ENCODE assay signal across 27 cellular contexts in the genomic region with DNA sequence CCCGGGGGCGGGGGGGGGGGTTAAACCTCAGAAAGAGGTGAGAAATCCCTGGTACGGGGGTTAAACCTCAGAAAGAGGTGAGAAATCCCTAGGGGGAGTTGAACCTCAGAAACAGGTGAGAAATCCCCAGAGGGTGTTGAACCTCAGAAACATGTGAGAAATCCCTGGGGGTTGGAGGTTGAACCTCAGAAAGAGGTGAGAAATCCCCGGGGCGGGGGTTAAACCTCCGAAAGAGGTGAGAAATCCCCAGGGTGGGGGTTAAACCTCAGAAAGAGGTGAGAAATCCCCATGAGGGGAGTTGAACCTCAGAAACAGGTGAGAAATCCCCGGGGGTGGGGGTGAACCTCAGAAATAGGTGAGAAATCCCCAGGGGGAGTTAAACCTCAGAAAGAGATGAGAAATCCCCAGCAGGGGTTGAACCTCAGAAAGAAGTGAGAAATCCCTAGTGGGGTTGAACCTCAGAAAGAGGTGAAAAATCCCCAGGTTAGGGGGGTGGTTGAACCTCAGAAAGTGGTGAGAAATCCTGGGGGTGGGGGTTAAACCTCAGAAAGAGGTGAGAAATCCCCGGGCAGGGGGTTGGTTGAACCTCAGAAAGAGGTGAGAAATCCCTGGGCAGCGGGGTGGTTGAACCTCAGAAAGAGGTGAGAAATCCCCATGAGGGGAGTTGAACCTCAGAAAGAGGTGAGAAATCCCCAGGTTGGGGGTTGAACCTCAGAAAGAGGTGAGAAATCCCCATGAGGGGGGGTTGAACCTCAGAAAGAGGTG.
DNase-seq lines count a peak whose midpoint lies in the region; ATAC-seq and TF ChIP-seq lines count a peak whose summit lies in the region.
"Had no signal": no experiment of that assay in that cellular context is flagged by ENCODE, and none has a peak within 500 bp of the region (broad histone marks: within the 10 kb centered on the region; RNA-seq: fewer than 3 reads in every experiment).

No MANE protein-coding gene starts in this region.

- peaks cover 22% of the 10 kb centered on the region for H3K4me1 ChIP-seq in mammary epithelial cell (ENCODE audit: insufficient read depth, low read length)
- peaks cover 4% of the 10 kb centered on the region for H3K4me1 ChIP-seq in MM.1S (ENCODE audit: low read length)
- H3K4me1 ChIP-seq in left lung, result no peaks in the 10 kb centered on the region
- H3K4me1 ChIP-seq: Caco-2 had no signal

- no peaks in the 10 kb centered on the region for H3K79me2 ChIP-seq in mammary epithelial cell (ENCODE audit: insufficient read depth, low read length)
- H3K79me2 ChIP-seq in MM.1S (ENCODE audit: low read length), result no peaks in the 10 kb centered on the region

- H3K4me3 ChIP-seq in mammary epithelial cell (replicated peaks in 1 of 3; ENCODE audit: insufficient read depth in 1 of 3, low read depth in 2 of 3, low read length in 3 of 3) (no peak overlapping the region), MM.1S (ENCODE audit: low read length) (no peak overlapping the region), left lung (no peak overlapping the region)
- H3K4me3 ChIP-seq: mucosa of descending colon had no signal

- peaks cover 19% of the 10 kb centered on the region for H3F3A ChIP-seq in MM.1S (ENCODE audit: insufficient read depth, low read length)

- H3K27ac ChIP-seq in mammary epithelial cell (ENCODE audit: insufficient read depth, low read depth, low read length) (no peak overlapping the region), MM.1S (ENCODE audit: low read length) (peak overlapping the region; percentile 41; the same call in 1 of the 2 replicates), left lung (no peak overlapping the region)
- H3K27ac ChIP-seq: C4-2B had no signal

- H3K9me3 ChIP-seq in mammary epithelial cell (replicated peaks; ENCODE audit: insufficient read depth, low read length) (no peaks in the 10 kb centered on the region), MM.1S (replicated peaks; ENCODE audit: insufficient read depth, low read length) (no peaks in the 10 kb centered on the region), left lung (no peaks in the 10 kb centered on the region)
- H3K9me3 ChIP-seq: Caco-2, mucosa of descending colon had no signal

- 100% methylated on average over 3 of the region's 9 CpGs for WGBS in mammary epithelial cell (ENCODE audit: low coverage, missing lambda C conversion rate)

- H3K36me3 ChIP-seq in mammary epithelial cell (ENCODE audit: insufficient read depth, low read length) (no peaks in the 10 kb centered on the region), MM.1S (replicated peaks; ENCODE audit: insufficient read depth, low read length) (no peaks in the 10 kb centered on the region), left lung (no peaks in the 10 kb centered on the region)

- no peak overlapping the region for H3K9ac ChIP-seq in mammary epithelial cell (ENCODE audit: insufficient read depth, low read length)
- no peak overlapping the region for H3K9ac ChIP-seq in MM.1S (ENCODE audit: low read length)
- H3K9ac ChIP-seq: KMS-11 had no signal

- H3K4me2 ChIP-seq in mammary epithelial cell (ENCODE audit: insufficient read depth, low read depth, low read length), result no peak overlapping the region
- no peak overlapping the region; the same call in 1 of the 2 replicates for H3K4me2 ChIP-seq in MM.1S (ENCODE audit: low read depth, low read length)

- intact Hi-C loops in MCF 10A (cut with micrococcal nuclease), result no loop called here
- intact Hi-C loops in mammary epithelial cell (cut with micrococcal nuclease), result no loop called here
- intact Hi-C loops in left lung (cut with DNase I), result no loop called here

- in situ Hi-C loops in mammary epithelial cell (cut with MboI; ENCODE audit: low sequenced_read_pairs in 2 of 2), result no loop called here

- H2AFZ ChIP-seq in mammary epithelial cell (ENCODE audit: low read depth, low read length) (no peak overlapping the region), MM.1S (ENCODE audit: low read length) (no peak overlapping the region)

- H3K27ac Mint-ChIP-seq in MCF 10A (ENCODE audit: low read depth, unreplicated experiment), result peak overlapping the region; percentile 21
- H3K27ac Mint-ChIP-seq: activated T-helper 2 cell treated with anti-CD3 and anti-CD28 coated beads, Interferon-gamma antibody, Interleukin-2, Interleukin-4, amounts not matched to agents 10 μg/mL and 5 μg/mL and 100 μg/mL, durations not matched to agents 14 hours and 24 hours and 36 hours; natural killer cell treated with Interleukin-12 subunit alpha and Interleukin-12 subunit beta and Interleukin-15 and Interleukin-18, amount 100 ng/mL, for 72 hours; stimulated activated naive CD8-positive, alpha-beta T cell treated with anti-CD3 and anti-CD28 coated beads, Interleukin-15, Interleukin-2, amounts not matched to agents 100 ng/mL and 50 ng/mL, for 24 hours had no signal

- no peaks in the 10 kb centered on the region for H3K9me3 Mint-ChIP-seq in MCF 10A (ENCODE audit: unreplicated experiment)
- H3K9me3 Mint-ChIP-seq: stimulated activated naive CD8-positive, alpha-beta T cell treated with anti-CD3 and anti-CD28 coated beads, Interleukin-15, Interleukin-2, amounts not matched to agents 100 ng/mL and 50 ng/mL, for 24 hours; T-cell had no signal

- TF ChIP-seq CTCF in MCF 10A (IDR thresholded peaks at IDR 0.05; ENCODE audit: unreplicated experiment) (no peak), mammary epithelial cell (conservative IDR thresholded peaks at IDR 0.05 in 1 of 2, IDR thresholded peaks at IDR 0.05 in 1 of 2; ENCODE audit: extremely low read depth in 1 of 2, insufficient read depth in 1 of 2, low read depth in 1 of 2, low read length in 2 of 2) (no peak), MM.1S (IDR thresholded peaks at IDR 0.05; ENCODE audit: low read length) (no peak), left lung (IDR thresholded peaks at IDR 0.05) (no peak)

- BruUV-seq in MCF 10A (replicated peaks; lab: Mats Ljungman, UMichigan) (no TSS peak), mammary epithelial cell (replicated peaks; lab: Mats Ljungman, UMichigan) (no TSS peak)

- dilution Hi-C loops in mammary epithelial cell (cut with HindIII; ENCODE audit: low sequenced_read_pairs), result no loop called here

- H3K36me3 Mint-ChIP-seq in MCF 10A (ENCODE audit: insufficient read depth, unreplicated experiment), result no peaks in the 10 kb centered on the region
- H3K36me3 Mint-ChIP-seq: T-cell had no signal

- H3K4me3 Mint-ChIP-seq in MCF 10A (ENCODE audit: unreplicated experiment), result no peak overlapping the region
- H3K4me3 Mint-ChIP-seq: natural killer cell treated with Interleukin-12 subunit alpha and Interleukin-12 subunit beta and Interleukin-15 and Interleukin-18, amount 100 ng/mL, for 72 hours; stimulated activated naive CD8-positive, alpha-beta T cell treated with anti-CD3 and anti-CD28 coated beads, Interleukin-15, Interleukin-2, amounts not matched to agents 100 ng/mL and 50 ng/mL, for 24 hours; T-cell had no signal

- no peak for ATAC-seq in left lung
- ATAC-seq: mucosa of descending colon; natural killer cell treated with Interleukin-12 subunit alpha and Interleukin-12 subunit beta and Interleukin-15 and Interleukin-18, amount 100 ng/mL, for 72 hours; T-cell had no signal

- DNase-seq in MCF 10A (ENCODE audit: unreplicated experiment) (no peak), mammary epithelial cell (no peak), MM.1S (no peak), nucleus accumbens (lab: John Stamatoyannopoulos, UW) (no peak), left lung (no peak), HuH-7 (ENCODE audit: low spot score) (no peak)
- peak; percentile 2 for DNase-seq in activated T-helper 9 cell treated with anti-CD3 and anti-CD28 coated beads, Interleukin-2, amount 50 U/mL, for 16 hours (ENCODE audit: low read depth)
- DNase-seq in stimulated activated CD8-positive, alpha-beta memory T cell treated with anti-CD3 and anti-CD28 coated beads, Interleukin-4, amount 100 ng/mL, for 48 hours, result peak; percentile 23
- DNase-seq: Caco-2; DMS79 treated with DMSO at 0.1 percent for 48 hours; effector CD4-positive, alpha-beta T cell; GF-D8; GOT3; head of caudate nucleus; kidney; mucosa of descending colon; NCI-H1436 treated with DMSO at 0.1 percent for 48 hours; NCI-H446; NCI-H774; RPMI8226; small intestine; T-cell had no signal

- POLR2A ChIA-PET in MCF 10A (lab: Yijun Ruan, JAX), result interaction anchor here (0.9 kb wide), 1 partner anchor 171 kb away, joined by 3 read pairs; no protein-coding TSS in a partner anchor

- H3K27me3 ChIP-seq in mammary epithelial cell (ENCODE audit: insufficient read depth, low read length) (no peaks in the 10 kb centered on the region), MM.1S (replicated peaks; ENCODE audit: insufficient read depth, low read length) (no peaks in the 10 kb centered on the region), left lung (no peaks in the 10 kb centered on the region)

- no peaks in the 10 kb centered on the region for H3K9me2 ChIP-seq in MM.1S (replicated peaks; ENCODE audit: insufficient read depth, low read length)

- no peaks in the 10 kb centered on the region for H4K20me1 ChIP-seq in mammary epithelial cell (ENCODE audit: insufficient read depth, low read length)
- H4K20me1 ChIP-seq in MM.1S (ENCODE audit: insufficient read depth, low read length), result no peaks in the 10 kb centered on the region

- H3K27me3 Mint-ChIP-seq in MCF 10A (ENCODE audit: insufficient read depth, unreplicated experiment), result no peaks in the 10 kb centered on the region
- H3K27me3 Mint-ChIP-seq: natural killer cell treated with Interleukin-12 subunit alpha and Interleukin-12 subunit beta and Interleukin-15 and Interleukin-18, amount 100 ng/mL, for 72 hours had no signal

- CTCF ChIA-PET in MCF 10A (lab: Yijun Ruan, JAX) (interaction anchor here (0.6 to 0.7 kb wide), 2 partner anchors 203 to 584 kb away, joined by 3 to 4 read pairs; no protein-coding TSS in a partner anchor), mammary epithelial cell (lab: Charles Lee; ENCODE audit: low non-redundant PET) (no interaction called here)

- H3K4me1 Mint-ChIP-seq in MCF 10A (ENCODE audit: insufficient read depth, unreplicated experiment), result peaks cover 23% of the 10 kb centered on the region

Comparison
In these comparisons a context has a peak if more than half of its experiments do, and no peak if none do; other contexts are left out.
1. DNase-seq: peak in activated T-helper 9 cell treated with anti-CD3 and anti-CD28 coated beads, Interleukin-2, amount 50 U/mL, for 16 hours (single experiment) and stimulated activated CD8-positive, alpha-beta memory T cell treated with anti-CD3 and anti-CD28 coated beads, Interleukin-4, amount 100 ng/mL, for 48 hours (single experiment); none in MCF 10A (single experiment), mammary epithelial cell (single experiment), MM.1S (single experiment), nucleus accumbens (0 of 56), left lung (0 of 2) and HuH-7 (single experiment).